ENCODE assay signal across 1 cellular context in genomic region chr10:59037506-59037905, GRCh38.
TF ChIP-seq lines count a peak whose summit lies in the region.

No MANE protein-coding gene starts in this region.

TF ChIP-seq in HepG2, 621 proteins besides CTCF, POLR2A, EP300 and RAD21 (continued from another document and continues in another):
- no peak for TF ChIP-seq EZH2 (conservative IDR thresholded peaks at IDR 0.05; ENCODE audit: low read depth, low read length)
- no peak for TF ChIP-seq STAT5B (CRISPR knock-in tag; IDR thresholded peaks at IDR 0.05)
- no peak for TF ChIP-seq BCL3 (CRISPR knock-in tag; IDR thresholded peaks at IDR 0.05)
- no peak for TF ChIP-seq ZNF546 (CRISPR knock-in tag; conservative IDR thresholded peaks at IDR 0.05)
- TF ChIP-seq SIN3B (IDR thresholded peaks at IDR 0.05; ENCODE audit: low read length), result no peak
- TF ChIP-seq ZNF570 (CRISPR knock-in tag; IDR thresholded peaks at IDR 0.05; ENCODE audit: borderline replicate concordance), result no peak
- TF ChIP-seq ZFY (CRISPR knock-in tag; IDR thresholded peaks at IDR 0.05), result no peak
- no peak for TF ChIP-seq PRMT3 (CRISPR knock-in tag; IDR thresholded peaks at IDR 0.05; ENCODE audit: borderline replicate concordance, low read depth)
- no peak for TF ChIP-seq JUN (CRISPR knock-in tag; IDR thresholded peaks at IDR 0.05)
- no peak for TF ChIP-seq GLI4 (CRISPR knock-in tag; IDR thresholded peaks at IDR 0.05; ENCODE audit: borderline replicate concordance)
- TF ChIP-seq ZFP90 (CRISPR knock-in tag; IDR thresholded peaks at IDR 0.05; ENCODE audit: borderline replicate concordance), result no peak
- TF ChIP-seq, protein P1, sequence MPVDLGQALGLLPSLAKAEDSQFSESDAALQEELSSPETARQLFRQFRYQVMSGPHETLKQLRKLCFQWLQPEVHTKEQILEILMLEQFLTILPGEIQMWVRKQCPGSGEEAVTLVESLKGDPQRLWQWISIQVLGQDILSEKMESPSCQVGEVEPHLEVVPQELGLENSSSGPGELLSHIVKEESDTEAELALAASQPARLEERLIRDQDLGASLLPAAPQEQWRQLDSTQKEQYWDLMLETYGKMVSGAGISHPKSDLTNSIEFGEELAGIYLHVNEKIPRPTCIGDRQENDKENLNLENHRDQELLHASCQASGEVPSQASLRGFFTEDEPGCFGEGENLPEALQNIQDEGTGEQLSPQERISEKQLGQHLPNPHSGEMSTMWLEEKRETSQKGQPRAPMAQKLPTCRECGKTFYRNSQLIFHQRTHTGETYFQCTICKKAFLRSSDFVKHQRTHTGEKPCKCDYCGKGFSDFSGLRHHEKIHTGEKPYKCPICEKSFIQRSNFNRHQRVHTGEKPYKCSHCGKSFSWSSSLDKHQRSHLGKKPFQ (CRISPR knock-in tag; IDR thresholded peaks at IDR 0.05; ENCODE audit: insufficient replicate concordance), result no peak
- TF ChIP-seq, protein P2, sequence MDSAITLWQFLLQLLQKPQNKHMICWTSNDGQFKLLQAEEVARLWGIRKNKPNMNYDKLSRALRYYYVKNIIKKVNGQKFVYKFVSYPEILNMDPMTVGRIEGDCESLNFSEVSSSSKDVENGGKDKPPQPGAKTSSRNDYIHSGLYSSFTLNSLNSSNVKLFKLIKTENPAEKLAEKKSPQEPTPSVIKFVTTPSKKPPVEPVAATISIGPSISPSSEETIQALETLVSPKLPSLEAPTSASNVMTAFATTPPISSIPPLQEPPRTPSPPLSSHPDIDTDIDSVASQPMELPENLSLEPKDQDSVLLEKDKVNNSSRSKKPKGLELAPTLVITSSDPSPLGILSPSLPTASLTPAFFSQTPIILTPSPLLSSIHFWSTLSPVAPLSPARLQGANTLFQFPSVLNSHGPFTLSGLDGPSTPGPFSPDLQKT (CRISPR knock-in tag; IDR thresholded peaks at IDR 0.05; ENCODE audit: borderline replicate concordance), result no peak
- no peak for TF ChIP-seq ZC3H4 (CRISPR knock-in tag; IDR thresholded peaks at IDR 0.05; ENCODE audit: borderline replicate concordance)
- no peak for TF ChIP-seq HBP1 (CRISPR knock-in tag; IDR thresholded peaks at IDR 0.05; ENCODE audit: low read depth)
- TF ChIP-seq NFE2 (CRISPR knock-in tag; IDR thresholded peaks at IDR 0.05), result no peak
- TF ChIP-seq, protein P3, sequence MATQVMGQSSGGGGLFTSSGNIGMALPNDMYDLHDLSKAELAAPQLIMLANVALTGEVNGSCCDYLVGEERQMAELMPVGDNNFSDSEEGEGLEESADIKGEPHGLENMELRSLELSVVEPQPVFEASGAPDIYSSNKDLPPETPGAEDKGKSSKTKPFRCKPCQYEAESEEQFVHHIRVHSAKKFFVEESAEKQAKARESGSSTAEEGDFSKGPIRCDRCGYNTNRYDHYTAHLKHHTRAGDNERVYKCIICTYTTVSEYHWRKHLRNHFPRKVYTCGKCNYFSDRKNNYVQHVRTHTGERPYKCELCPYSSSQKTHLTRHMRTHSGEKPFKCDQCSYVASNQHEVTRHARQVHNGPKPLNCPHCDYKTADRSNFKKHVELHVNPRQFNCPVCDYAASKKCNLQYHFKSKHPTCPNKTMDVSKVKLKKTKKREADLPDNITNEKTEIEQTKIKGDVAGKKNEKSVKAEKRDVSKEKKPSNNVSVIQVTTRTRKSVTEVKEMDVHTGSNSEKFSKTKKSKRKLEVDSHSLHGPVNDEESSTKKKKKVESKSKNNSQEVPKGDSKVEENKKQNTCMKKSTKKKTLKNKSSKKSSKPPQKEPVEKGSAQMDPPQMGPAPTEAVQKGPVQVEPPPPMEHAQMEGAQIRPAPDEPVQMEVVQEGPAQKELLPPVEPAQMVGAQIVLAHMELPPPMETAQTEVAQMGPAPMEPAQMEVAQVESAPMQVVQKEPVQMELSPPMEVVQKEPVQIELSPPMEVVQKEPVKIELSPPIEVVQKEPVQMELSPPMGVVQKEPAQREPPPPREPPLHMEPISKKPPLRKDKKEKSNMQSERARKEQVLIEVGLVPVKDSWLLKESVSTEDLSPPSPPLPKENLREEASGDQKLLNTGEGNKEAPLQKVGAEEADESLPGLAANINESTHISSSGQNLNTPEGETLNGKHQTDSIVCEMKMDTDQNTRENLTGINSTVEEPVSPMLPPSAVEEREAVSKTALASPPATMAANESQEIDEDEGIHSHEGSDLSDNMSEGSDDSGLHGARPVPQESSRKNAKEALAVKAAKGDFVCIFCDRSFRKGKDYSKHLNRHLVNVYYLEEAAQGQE (IDR thresholded peaks at IDR 0.05; ENCODE audit: borderline replicate concordance in 1 of 2, low read depth in 1 of 2, low read length in 2 of 2), result no peak
- no peak for TF ChIP-seq TEF (CRISPR knock-in tag; IDR thresholded peaks at IDR 0.05)
- no peak for TF ChIP-seq CBFB (CRISPR knock-in tag; IDR thresholded peaks at IDR 0.05)
- TF ChIP-seq ZNF737 (CRISPR knock-in tag; IDR thresholded peaks at IDR 0.05; ENCODE audit: borderline replicate concordance), result no peak
- no peak for TF ChIP-seq SMAD9 (CRISPR knock-in tag; IDR thresholded peaks at IDR 0.05)
- TF ChIP-seq ZNF317 (CRISPR knock-in tag; IDR thresholded peaks at IDR 0.05), result peak; percentile 82; the same call in 1 of the 2 replicates
- peak; percentile 96 for TF ChIP-seq RARA (CRISPR knock-in tag; IDR thresholded peaks at IDR 0.05)
- no peak for TF ChIP-seq JARID2 (CRISPR knock-in tag; IDR thresholded peaks at IDR 0.05; ENCODE audit: insufficient replicate concordance)
- TF ChIP-seq, protein P4, sequence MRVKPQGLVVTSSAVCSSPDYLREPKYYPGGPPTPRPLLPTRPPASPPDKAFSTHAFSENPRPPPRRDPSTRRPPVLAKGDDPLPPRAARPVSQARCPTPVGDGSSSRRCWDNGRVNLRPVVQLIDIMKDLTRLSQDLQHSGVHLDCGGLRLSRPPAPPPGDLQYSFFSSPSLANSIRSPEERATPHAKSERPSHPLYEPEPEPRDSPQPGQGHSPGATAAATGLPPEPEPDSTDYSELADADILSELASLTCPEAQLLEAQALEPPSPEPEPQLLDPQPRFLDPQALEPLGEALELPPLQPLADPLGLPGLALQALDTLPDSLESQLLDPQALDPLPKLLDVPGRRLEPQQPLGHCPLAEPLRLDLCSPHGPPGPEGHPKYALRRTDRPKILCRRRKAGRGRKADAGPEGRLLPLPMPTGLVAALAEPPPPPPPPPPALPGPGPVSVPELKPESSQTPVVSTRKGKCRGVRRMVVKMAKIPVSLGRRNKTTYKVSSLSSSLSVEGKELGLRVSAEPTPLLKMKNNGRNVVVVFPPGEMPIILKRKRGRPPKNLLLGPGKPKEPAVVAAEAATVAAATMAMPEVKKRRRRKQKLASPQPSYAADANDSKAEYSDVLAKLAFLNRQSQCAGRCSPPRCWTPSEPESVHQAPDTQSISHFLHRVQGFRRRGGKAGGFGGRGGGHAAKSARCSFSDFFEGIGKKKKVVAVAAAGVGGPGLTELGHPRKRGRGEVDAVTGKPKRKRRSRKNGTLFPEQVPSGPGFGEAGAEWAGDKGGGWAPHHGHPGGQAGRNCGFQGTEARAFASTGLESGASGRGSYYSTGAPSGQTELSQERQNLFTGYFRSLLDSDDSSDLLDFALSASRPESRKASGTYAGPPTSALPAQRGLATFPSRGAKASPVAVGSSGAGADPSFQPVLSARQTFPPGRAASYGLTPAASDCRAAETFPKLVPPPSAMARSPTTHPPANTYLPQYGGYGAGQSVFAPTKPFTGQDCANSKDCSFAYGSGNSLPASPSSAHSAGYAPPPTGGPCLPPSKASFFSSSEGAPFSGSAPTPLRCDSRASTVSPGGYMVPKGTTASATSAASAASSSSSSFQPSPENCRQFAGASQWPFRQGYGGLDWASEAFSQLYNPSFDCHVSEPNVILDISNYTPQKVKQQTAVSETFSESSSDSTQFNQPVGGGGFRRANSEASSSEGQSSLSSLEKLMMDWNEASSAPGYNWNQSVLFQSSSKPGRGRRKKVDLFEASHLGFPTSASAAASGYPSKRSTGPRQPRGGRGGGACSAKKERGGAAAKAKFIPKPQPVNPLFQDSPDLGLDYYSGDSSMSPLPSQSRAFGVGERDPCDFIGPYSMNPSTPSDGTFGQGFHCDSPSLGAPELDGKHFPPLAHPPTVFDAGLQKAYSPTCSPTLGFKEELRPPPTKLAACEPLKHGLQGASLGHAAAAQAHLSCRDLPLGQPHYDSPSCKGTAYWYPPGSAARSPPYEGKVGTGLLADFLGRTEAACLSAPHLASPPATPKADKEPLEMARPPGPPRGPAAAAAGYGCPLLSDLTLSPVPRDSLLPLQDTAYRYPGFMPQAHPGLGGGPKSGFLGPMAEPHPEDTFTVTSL (CRISPR knock-in tag; IDR thresholded peaks at IDR 0.05; ENCODE audit: borderline replicate concordance), result peak; percentile 62; the same call in 1 of the 2 replicates
- TF ChIP-seq, protein P5, sequence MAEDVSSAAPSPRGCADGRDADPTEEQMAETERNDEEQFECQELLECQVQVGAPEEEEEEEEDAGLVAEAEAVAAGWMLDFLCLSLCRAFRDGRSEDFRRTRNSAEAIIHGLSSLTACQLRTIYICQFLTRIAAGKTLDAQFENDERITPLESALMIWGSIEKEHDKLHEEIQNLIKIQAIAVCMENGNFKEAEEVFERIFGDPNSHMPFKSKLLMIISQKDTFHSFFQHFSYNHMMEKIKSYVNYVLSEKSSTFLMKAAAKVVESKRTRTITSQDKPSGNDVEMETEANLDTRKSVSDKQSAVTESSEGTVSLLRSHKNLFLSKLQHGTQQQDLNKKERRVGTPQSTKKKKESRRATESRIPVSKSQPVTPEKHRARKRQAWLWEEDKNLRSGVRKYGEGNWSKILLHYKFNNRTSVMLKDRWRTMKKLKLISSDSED (CRISPR knock-in tag; IDR thresholded peaks at IDR 0.05), result no peak
- TF ChIP-seq TCF12 (IDR thresholded peaks at IDR 0.05), result no peak
- no peak for TF ChIP-seq TCF12 (CRISPR knock-in tag; IDR thresholded peaks at IDR 0.05)
- TF ChIP-seq KMT2A (CRISPR knock-in tag; IDR thresholded peaks at IDR 0.05), result no peak
- TF ChIP-seq, protein P6, sequence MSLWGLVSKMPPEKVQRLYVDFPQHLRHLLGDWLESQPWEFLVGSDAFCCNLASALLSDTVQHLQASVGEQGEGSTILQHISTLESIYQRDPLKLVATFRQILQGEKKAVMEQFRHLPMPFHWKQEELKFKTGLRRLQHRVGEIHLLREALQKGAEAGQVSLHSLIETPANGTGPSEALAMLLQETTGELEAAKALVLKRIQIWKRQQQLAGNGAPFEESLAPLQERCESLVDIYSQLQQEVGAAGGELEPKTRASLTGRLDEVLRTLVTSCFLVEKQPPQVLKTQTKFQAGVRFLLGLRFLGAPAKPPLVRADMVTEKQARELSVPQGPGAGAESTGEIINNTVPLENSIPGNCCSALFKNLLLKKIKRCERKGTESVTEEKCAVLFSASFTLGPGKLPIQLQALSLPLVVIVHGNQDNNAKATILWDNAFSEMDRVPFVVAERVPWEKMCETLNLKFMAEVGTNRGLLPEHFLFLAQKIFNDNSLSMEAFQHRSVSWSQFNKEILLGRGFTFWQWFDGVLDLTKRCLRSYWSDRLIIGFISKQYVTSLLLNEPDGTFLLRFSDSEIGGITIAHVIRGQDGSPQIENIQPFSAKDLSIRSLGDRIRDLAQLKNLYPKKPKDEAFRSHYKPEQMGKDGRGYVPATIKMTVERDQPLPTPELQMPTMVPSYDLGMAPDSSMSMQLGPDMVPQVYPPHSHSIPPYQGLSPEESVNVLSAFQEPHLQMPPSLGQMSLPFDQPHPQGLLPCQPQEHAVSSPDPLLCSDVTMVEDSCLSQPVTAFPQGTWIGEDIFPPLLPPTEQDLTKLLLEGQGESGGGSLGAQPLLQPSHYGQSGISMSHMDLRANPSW (CRISPR knock-in tag; IDR thresholded peaks at IDR 0.05; ENCODE audit: borderline replicate concordance), result no peak
- TF ChIP-seq ZBTB1 (CRISPR knock-in tag; IDR thresholded peaks at IDR 0.05; ENCODE audit: borderline replicate concordance), result no peak
- no peak for TF ChIP-seq RNF2 (conservative IDR thresholded peaks at IDR 0.05; ENCODE audit: low read depth)
- TF ChIP-seq ZNF549 (CRISPR knock-in tag; IDR thresholded peaks at IDR 0.05), result no peak
- TF ChIP-seq SMC3 (IDR thresholded peaks at IDR 0.05; ENCODE audit: low read length), result no peak
- TF ChIP-seq GLMP (CRISPR knock-in tag; IDR thresholded peaks at IDR 0.05; ENCODE audit: borderline replicate concordance), result no peak
- TF ChIP-seq KLF16 (CRISPR knock-in tag; IDR thresholded peaks at IDR 0.05), result peak in 1 of 2 experiments; percentile 67; a peak in 1 of 4 replicates
- no peak for TF ChIP-seq MLLT10 (CRISPR knock-in tag; IDR thresholded peaks at IDR 0.05)
- no peak for TF ChIP-seq ZNF691 (CRISPR knock-in tag; IDR thresholded peaks at IDR 0.05; ENCODE audit: borderline replicate concordance, low read depth)
- TF ChIP-seq ZFP41 (CRISPR knock-in tag; IDR thresholded peaks at IDR 0.05; ENCODE audit: borderline replicate concordance), result no peak
